In the genomic region with DNA sequence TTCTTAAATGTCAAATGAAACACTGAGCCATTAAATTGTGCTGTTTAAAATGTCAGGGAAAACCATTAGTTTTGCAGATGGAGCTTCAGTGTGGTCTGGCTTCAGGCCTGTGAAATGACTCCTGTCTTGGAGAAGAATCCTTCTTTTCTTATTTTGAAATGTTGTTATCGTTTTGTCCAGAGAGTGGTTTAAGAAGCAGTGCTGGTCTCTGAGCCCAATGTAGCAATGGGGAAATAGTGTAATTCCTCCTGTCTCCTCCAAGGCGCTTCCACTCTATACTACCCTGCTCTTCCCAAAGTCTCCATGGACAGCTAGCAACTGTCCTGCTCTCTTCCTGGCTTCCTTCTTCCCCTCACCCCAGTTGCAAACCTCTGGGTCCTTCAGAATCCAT, we compare ENCODE assay signal across 1 cellular context.
TF ChIP-seq lines count a peak whose summit lies in the region.

No MANE protein-coding gene starts in this region.

TF ChIP-seq in A549, 52 proteins besides CTCF, POLR2A, EP300 and RAD21 (continued from another document):
- TF ChIP-seq, protein P1, sequence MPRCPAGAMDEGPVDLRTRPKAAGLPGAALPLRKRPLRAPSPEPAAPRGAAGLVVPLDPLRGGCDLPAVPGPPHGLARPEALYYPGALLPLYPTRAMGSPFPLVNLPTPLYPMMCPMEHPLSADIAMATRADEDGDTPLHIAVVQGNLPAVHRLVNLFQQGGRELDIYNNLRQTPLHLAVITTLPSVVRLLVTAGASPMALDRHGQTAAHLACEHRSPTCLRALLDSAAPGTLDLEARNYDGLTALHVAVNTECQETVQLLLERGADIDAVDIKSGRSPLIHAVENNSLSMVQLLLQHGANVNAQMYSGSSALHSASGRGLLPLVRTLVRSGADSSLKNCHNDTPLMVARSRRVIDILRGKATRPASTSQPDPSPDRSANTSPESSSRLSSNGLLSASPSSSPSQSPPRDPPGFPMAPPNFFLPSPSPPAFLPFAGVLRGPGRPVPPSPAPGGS (IDR thresholded peaks at IDR 0.05) = no peak
